ENCODE assay signal across 24 cellular contexts in the genomic region with DNA sequence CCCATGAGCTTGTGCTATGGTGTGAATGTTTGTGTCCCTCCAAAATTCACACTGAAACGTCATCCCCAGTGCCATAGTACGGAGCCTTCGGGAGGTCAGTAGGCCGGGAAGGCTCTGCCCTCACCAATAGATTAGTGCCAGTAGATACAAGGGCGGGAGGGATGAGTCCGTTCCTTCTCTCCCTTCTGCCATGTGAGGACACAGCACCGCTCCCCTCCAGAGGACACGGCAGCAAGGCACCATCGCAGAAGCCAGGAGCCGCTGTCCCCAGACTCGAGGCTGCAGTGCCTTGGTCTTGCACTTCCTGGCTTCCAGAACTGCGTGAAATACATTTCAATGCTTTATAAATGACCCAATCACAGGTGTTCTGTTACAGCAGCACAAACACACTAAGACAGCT. TPM values are rescaled to one million over a fixed set of nuclear protein-coding genes. Genes with fewer than 3 reads are reported as not detected.
DNase-seq lines count a peak whose midpoint lies in the region; ATAC-seq, FAIRE-seq and TF ChIP-seq lines count a peak whose summit lies in the region.
"Had no signal": no experiment of that assay in that cellular context is flagged by ENCODE, and none has a peak within 500 bp of the region (broad histone marks: within the 10 kb centered on the region; RNA-seq: fewer than 3 reads in every experiment).

No MANE protein-coding gene starts in this region.

- TF ChIP-seq POLR2A in HepG2 (IDR thresholded peaks at IDR 0.05; ENCODE audit: insufficient read depth in 1 of 2, low read depth in 2 of 2, low read length in 2 of 2): no peak

- in situ Hi-C loops in HepG2 (cut with HindIII; ENCODE audit: extremely low pct_ligation_motif_present, low pct_unique_long_range_greater_than_20kb): no loop called here

- H3K4me2 ChIP-seq in HepG2 (ENCODE audit: low read depth, low read length): no peak overlapping the region
- H3K4me2 ChIP-seq: A549, GM23338 had no signal

- H3K9ac ChIP-seq in HepG2 (ENCODE audit: insufficient read depth, low read depth, low read length): no peak overlapping the region

- H3K9me3 ChIP-seq in right atrium auricular region (no peaks in the 10 kb centered on the region), RWPE2 (ENCODE audit: severe bottlenecking) (no peaks in the 10 kb centered on the region), HepG2 (ENCODE audit: low read length) (no peaks in the 10 kb centered on the region), aorta (ENCODE audit: control insufficient read depth, low read length) (peaks cover 3% of the 10 kb centered on the region)
- H3K9me3 ChIP-seq: A549 had no signal

- H3K27me3 ChIP-seq in right atrium auricular region (no peaks in the 10 kb centered on the region), RWPE2 (ENCODE audit: insufficient read depth, poor library complexity, severe bottlenecking) (peaks cover 56% of the 10 kb centered on the region), HepG2 (ENCODE audit: control insufficient read depth in 1 of 2, insufficient read depth in 2 of 2, low read length in 2 of 2) (peaks cover 31 to 94% of the 10 kb centered on the region in 2 experiments), aorta (ENCODE audit: control insufficient read depth in 1 of 2, insufficient read depth in 2 of 2, low read length in 1 of 2) (peaks cover 0 to 2% of the 10 kb centered on the region in 2 donors)

- DNase-seq in Right ventricle myocardium superior (peak; percentile 9), right atrium auricular region (ENCODE audit: low spot score) (no peak), RWPE2 (ENCODE audit: low spot score) (peak; percentile 76), HepG2 (ENCODE audit: low spot score) (no peak), aorta (peak; percentile 16 to 36), NCI-H82 treated with DMSO at 0.1 percent for 48 hours (lab: John Stamatoyannopoulos, UW; ENCODE audit: unreplicated experiment) (no peak)
- DNase-seq: AML-193; Caco-2; CD4-positive, alpha-beta T cell; DMS153; DMS79; GDM1; HCEC 1CT had no signal

- no peak for TF ChIP-seq RAD21 in HepG2 (CRISPR knock-in tag; IDR thresholded peaks at IDR 0.05)

- H3K4me1 ChIP-seq in right atrium auricular region (no peaks in the 10 kb centered on the region), RWPE2 (ENCODE audit: insufficient read depth, poor library complexity, severe bottlenecking) (no peaks in the 10 kb centered on the region), HepG2 (ENCODE audit: insufficient read depth, low read length) (no peaks in the 10 kb centered on the region), aorta (ENCODE audit: control insufficient read depth in 1 of 2, insufficient read depth in 2 of 2, low read length in 2 of 2) (no peaks in the 10 kb centered on the region)
- H3K4me1 ChIP-seq: A549 had no signal

- H3K36me3 ChIP-seq in right atrium auricular region: no peaks in the 10 kb centered on the region
- H3K36me3 ChIP-seq in RWPE2 (ENCODE audit: low read depth): no peaks in the 10 kb centered on the region
- no peaks in the 10 kb centered on the region for H3K36me3 ChIP-seq in HepG2 (replicated peaks in 1 of 2; ENCODE audit: control insufficient read depth in 1 of 2, insufficient read depth in 2 of 2, low read length in 2 of 2)
- no peaks in the 10 kb centered on the region for H3K36me3 ChIP-seq in aorta (ENCODE audit: control insufficient read depth in 1 of 2, insufficient read depth in 2 of 2, low read length in 1 of 2)

- H4K20me1 ChIP-seq in HepG2 (ENCODE audit: insufficient read depth, low read length): peaks cover 4% of the 10 kb centered on the region; the same call in 1 of the 2 replicates

- H3K79me2 ChIP-seq in HepG2 (ENCODE audit: insufficient read depth, low read length): no peaks in the 10 kb centered on the region

- H3K27ac ChIP-seq in right atrium auricular region (no peak overlapping the region), RWPE2 (ENCODE audit: poor library complexity, severe bottlenecking) (no peak overlapping the region), HepG2 (ENCODE audit: extremely low read length, insufficient read depth, low read length) (no peak overlapping the region), aorta (ENCODE audit: low read depth in 1 of 2, low read length in 2 of 2) (no peak overlapping the region)
- H3K27ac ChIP-seq: 22Rv1, A549, C4-2B had no signal

- POLR2A ChIA-PET in HepG2 (lab: Yijun Ruan, JAX): no interaction called here

- no TSS peak for BruUV-seq in HepG2 (replicated peaks; lab: Mats Ljungman, UMichigan)

- H2AFZ ChIP-seq in HepG2 (ENCODE audit: low read length): no peak overlapping the region
- H2AFZ ChIP-seq: GM23338 had no signal

- 8% methylated on average over 12 of the region's 12 CpGs for WGBS in HepG2 (ENCODE audit: low lambda C conversion rate)
- WGBS in aorta, 2 donors: 56 to 70% methylated on average over 12 of the region's 12 CpGs

- no peak for ATAC-seq in Right ventricle myocardium superior (ENCODE audit: poor library complexity)
- no peak for ATAC-seq in RWPE2 (ENCODE audit: low read depth)
- no peak; the same call in 2 of the 3 replicates for ATAC-seq in HepG2
- ATAC-seq in aorta (ENCODE audit: low FRiP score): no peak
- no peak for ATAC-seq in HG03108 (IDR thresholded peaks at IDR 0.05; ENCODE audit: unreplicated experiment)
- ATAC-seq: A549, GM23338 had no signal

- TF ChIP-seq EP300 in HepG2 (IDR thresholded peaks at IDR 0.05; ENCODE audit: low read depth in 2 of 2, low read length in 2 of 2) (no peak), HepG2 (CRISPR knock-in tag; IDR thresholded peaks at IDR 0.05; ENCODE audit: borderline replicate concordance) (no peak)

- CTCF ChIA-PET in HepG2 (lab: Yijun Ruan, JAX; ENCODE audit: low intra/inter-chr PET ratio, low total read pairs): no interaction called here

- FAIRE-seq in HepG2 (lab: Jason Lieb, UNC): no peak
- FAIRE-seq: A549, D721Med, GM12892, GM18507, H54 had no signal

- no peak for TF ChIP-seq CTCF in right atrium auricular region (IDR thresholded peaks at IDR 0.05)
- TF ChIP-seq CTCF in RWPE2 (IDR thresholded peaks at IDR 0.05; ENCODE audit: poor library complexity, severe bottlenecking): no peak
- TF ChIP-seq CTCF in HepG2 (CRISPR knock-in tag; IDR thresholded peaks at IDR 0.05): no peak

- intact Hi-C loops in Right ventricle myocardium superior (cut with DNase I) (no loop called here), HepG2 (cut with micrococcal nuclease; ENCODE audit: unreplicated experiment) (no loop called here), aorta (cut with DNase I) (no loop called here)

- no peak overlapping the region for H3K4me3 ChIP-seq in right atrium auricular region
- H3K4me3 ChIP-seq in RWPE2 (ENCODE audit: severe bottlenecking): no peak overlapping the region
- no peak overlapping the region for H3K4me3 ChIP-seq in HepG2 (replicated peaks in 1 of 3; ENCODE audit: insufficient read depth in 1 of 3, low read depth in 2 of 3, low read length in 3 of 3)
- H3K4me3 ChIP-seq in aorta (ENCODE audit: low read length in 2 of 2): no peak overlapping the region
- H3K4me3 ChIP-seq: A549, GM23338 had no signal

TF ChIP-seq in HepG2, 621 proteins besides CTCF, POLR2A, EP300 and RAD21:
- TF ChIP-seq ATF7-NPFF (CRISPR knock-in tag; IDR thresholded peaks at IDR 0.05; ENCODE audit: low read depth) (no peak), EZH2 (conservative IDR thresholded peaks at IDR 0.05; ENCODE audit: low read depth, low read length) (peak; percentile 83; the same call in 1 of the 2 replicates), PTBP1 (IDR thresholded peaks at IDR 0.05; ENCODE audit: low read depth, low read length, poor library complexity, severe bottlenecking) (no peak), ZSCAN22 (CRISPR knock-in tag; IDR thresholded peaks at IDR 0.05) (no peak), NR2F1 (CRISPR knock-in tag; IDR thresholded peaks at IDR 0.05) (no peak)
- TF ChIP-seq, protein P1, sequence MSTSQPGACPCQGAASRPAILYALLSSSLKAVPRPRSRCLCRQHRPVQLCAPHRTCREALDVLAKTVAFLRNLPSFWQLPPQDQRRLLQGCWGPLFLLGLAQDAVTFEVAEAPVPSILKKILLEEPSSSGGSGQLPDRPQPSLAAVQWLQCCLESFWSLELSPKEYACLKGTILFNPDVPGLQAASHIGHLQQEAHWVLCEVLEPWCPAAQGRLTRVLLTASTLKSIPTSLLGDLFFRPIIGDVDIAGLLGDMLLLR (CRISPR knock-in tag; IDR thresholded peaks at IDR 0.05): no peak

RNA-seq across cellular contexts. Expression of a gene that starts 39.2 kb away (rescaled TPM):
- not detected for total RNA-seq in Right ventricle myocardium superior
- not detected for total RNA-seq in right atrium auricular region
- not detected in 2 replicates for total RNA-seq in HepG2 (2016; rRNA removed; fragmentation: Illumina TruSeq; extraction: Trizol)
- not detected in 2 replicates for total RNA-seq in HepG2 (2016; cell fraction: cytosol; rRNA removed; fragmentation: Illumina TruSeq; extraction: Trizol; ENCODE audit: low read depth)
- not detected in 2 replicates for total RNA-seq in HepG2 (2016; cell fraction: insoluble cytoplasmic fraction; rRNA removed; fragmentation: Illumina TruSeq; extraction: Trizol)
- not detected in 2 replicates for total RNA-seq in HepG2 (2016; cell fraction: membrane; rRNA removed; fragmentation: Illumina TruSeq; extraction: Trizol)
- total RNA-seq in HepG2 (2016; cell fraction: nucleus; rRNA removed; fragmentation: Illumina TruSeq; extraction: Trizol): not detected in 2 replicates
- not detected in 2 replicates for polyA plus RNA-seq in HepG2 (2011; rRNA removed)
- polyA plus RNA-seq in HepG2 (2011; cell fraction: cytosol; rRNA removed): not detected in 2 replicates
- polyA plus RNA-seq in HepG2 (2011; cell fraction: nucleus; rRNA removed): not detected in 2 replicates
- polyA plus RNA-seq in HepG2 (2012): not detected in 2 replicates
- not detected in 2 replicates for polyA plus RNA-seq in HepG2 (2016; cell fraction: cytosol; fragmentation: Illumina TruSeq; extraction: Trizol; ENCODE audit: low read depth)
- polyA plus RNA-seq in HepG2 (2016; cell fraction: insoluble cytoplasmic fraction; fragmentation: Illumina TruSeq; extraction: Trizol; ENCODE audit: low read depth): not detected in 2 replicates
- polyA plus RNA-seq in HepG2 (2016; cell fraction: membrane; fragmentation: Illumina TruSeq; extraction: Trizol; ENCODE audit: low read depth): not detected in 2 replicates
- polyA plus RNA-seq in HepG2 (2016; cell fraction: nucleus; fragmentation: Illumina TruSeq; extraction: Trizol; ENCODE audit: insufficient read depth, low read depth): not detected in 2 replicates
- not detected in 2 replicates for polyA minus RNA-seq in HepG2 (2011; rRNA and poly(A)+ RNA removed; ENCODE audit: low replicate concordance)
- not detected in 2 replicates for polyA minus RNA-seq in HepG2 (2011; cell fraction: cytosol; rRNA and poly(A)+ RNA removed)
- polyA minus RNA-seq in HepG2 (2011; cell fraction: nucleus; rRNA and poly(A)+ RNA removed): not detected in 2 replicates
- total RNA-seq in aorta: not detected
- not detected for polyA plus RNA-seq in aorta
- total RNA-seq: CD4-positive, alpha-beta T cell; Daoy had no signal
- polyA plus RNA-seq: A549, BJ had no signal

Comparison
In these comparisons a context has a peak if more than half of its experiments do, and no peak if none do; other contexts are left out.
1. DNase-seq: peak in Right ventricle myocardium superior (single experiment), RWPE2 (single experiment) and aorta (2 of 2); none in right atrium auricular region (single experiment), HepG2 (single experiment) and NCI-H82 treated with DMSO at 0.1 percent for 48 hours (single experiment).